Comparison of ENCODE assay signal across 28 cellular contexts in genomic region chr6:109739671-109740070, GRCh38.
"Had no signal": no experiment of that assay in that cellular context is flagged by ENCODE, and none has a peak within 500 bp of the region (broad histone marks: within the 10 kb centered on the region; RNA-seq: fewer than 3 reads in every experiment).

No MANE protein-coding gene starts in this region.

- H3K4me1 Mint-ChIP-seq: activated CD4-positive, alpha-beta T cell treated with anti-CD3 and anti-CD28 coated beads, Interleukin-2, amount 10 ng/mL, durations not matched to agents 24 days and 14 days; neural crest cell had no signal

- H3K27me3 ChIP-seq: esophagus squamous epithelium, gastrocnemius medialis, left lung, tibial nerve had no signal

- H3K4me3 Mint-ChIP-seq: activated CD4-positive, alpha-beta memory T cell treated with anti-CD3 and anti-CD28 coated beads for 36 hours; activated CD4-positive, alpha-beta T cell treated with anti-CD3 and anti-CD28 coated beads, Interleukin-2, amount 10 ng/mL, durations not matched to agents 24 days and 14 days; activated T-cell treated with anti-CD3 and anti-CD28 coated beads, Interleukin-2, amount 50 U/mL, for 4 hours; activated T-helper 17 cell treated with anti-CD3 and anti-CD28 coated beads, Interleukin-2, amount 50 U/mL, for 72 hours; naive thymus-derived CD8-positive, alpha-beta T cell; neural crest cell had no signal

- H3K27me3 Mint-ChIP-seq: activated CD4-positive, alpha-beta memory T cell treated with anti-CD3 and anti-CD28 coated beads for 36 hours; activated CD4-positive, alpha-beta T cell treated with anti-CD3 and anti-CD28 coated beads, Interleukin-2, amount 10 ng/mL, durations not matched to agents 24 days and 14 days; activated T-helper 17 cell treated with anti-CD3 and anti-CD28 coated beads, Interleukin-2, amount 50 U/mL, for 72 hours; naive thymus-derived CD8-positive, alpha-beta T cell had no signal

- H3K27ac ChIP-seq: epithelial cell of prostate, esophagus squamous epithelium, gastrocnemius medialis, lower lobe of right lung, tibial nerve had no signal

- H3K4me1 ChIP-seq: esophagus squamous epithelium, gastrocnemius medialis, left lung, lower lobe of right lung, tibial nerve had no signal

- H3K9me3 Mint-ChIP-seq: activated T-cell treated with anti-CD3 and anti-CD28 coated beads, Interleukin-2, amount 50 U/mL, for 4 hours; activated T-helper 17 cell treated with anti-CD3 and anti-CD28 coated beads, Interleukin-2, amount 50 U/mL, for 72 hours had no signal

- DNase-seq: activated CD4-positive, alpha-beta memory T cell treated with anti-CD3 and anti-CD28 coated beads for 36 hours; activated CD4-positive, alpha-beta T cell treated with anti-CD3 and anti-CD28 coated beads, Interleukin-2, amount 10 ng/mL, durations not matched to agents 24 days and 14 days; activated CD4-positive, CD25-positive, alpha-beta regulatory T cell treated with anti-CD3 and anti-CD28 coated beads, Interleukin-2, amount 50 U/mL, for 72 hours; activated CD8-positive, alpha-beta memory T cell treated with anti-CD3 and anti-CD28 coated beads, Interleukin-2, amount 50 U/mL, for 4 hours; activated gamma-delta T cell treated with Interleukin-2 at 50 U/mL for 16 hours; activated naive CD4-positive, alpha-beta T cell treated with anti-CD3 and anti-CD28 coated beads, Interleukin-2, amount 50 U/mL, for 16 hours; activated T-cell treated with anti-CD3 and anti-CD28 coated beads, Interleukin-2, amount 50 U/mL, for 4 hours; anterior cingulate cortex; dermis blood vessel endothelial cell; effector CD4-positive, alpha-beta T cell; esophagus squamous epithelium; gastrocnemius medialis; glutamatergic neuron; lower lobe of right lung; mesenchymal stem cell; naive thymus-derived CD8-positive, alpha-beta T cell; posterior cingulate gyrus; right cardiac atrium; stimulated activated CD4-positive, alpha-beta T cell treated with anti-CD3 and anti-CD28 coated beads, Interleukin-15, amount 100 ng/mL, for 24 hours; stimulated activated CD4-positive, alpha-beta T cell treated with anti-CD3 and anti-CD28 coated beads, Interleukin-2, amount 100 ng/mL, for 24 hours; stimulated activated naive CD4-positive, alpha-beta T cell had no signal

- FAIRE-seq: colon, islet of Langerhans had no signal

- H3K27ac Mint-ChIP-seq: activated CD4-positive, alpha-beta memory T cell treated with anti-CD3 and anti-CD28 coated beads for 36 hours; activated CD4-positive, alpha-beta T cell treated with anti-CD3 and anti-CD28 coated beads, Interleukin-2, amount 10 ng/mL, durations not matched to agents 24 days and 14 days; activated T-helper 17 cell treated with anti-CD3 and anti-CD28 coated beads, Interleukin-2, amount 50 U/mL, for 72 hours had no signal

- ATAC-seq: activated T-cell treated with anti-CD3 and anti-CD28 coated beads, Interleukin-2, amount 50 U/mL, for 4 hours; activated T-helper 17 cell treated with anti-CD3 and anti-CD28 coated beads, Interleukin-2, amount 50 U/mL, for 72 hours; gastrocnemius medialis; left lung; lower lobe of right lung; naive thymus-derived CD8-positive, alpha-beta T cell; right cardiac atrium had no signal
